Comparison of ENCODE assay signal across 8 cellular contexts in genomic region chr4:15956179-15956850, GRCh38. TPM values are rescaled to one million over a fixed set of nuclear protein-coding genes. Genes with fewer than 3 reads are reported as not detected.
A peak's percentile ranks its signal among the peaks of the same experiment; 100 is the strongest.
DNase-seq lines count a peak whose midpoint lies in the region; ATAC-seq and TF ChIP-seq lines count a peak whose summit lies in the region.

No MANE protein-coding gene starts in this region.

- no peaks in the 10 kb centered on the region for H3K4me1 Mint-ChIP-seq in osteocyte (ENCODE audit: unreplicated experiment)
- no peaks in the 10 kb centered on the region for H3K4me1 Mint-ChIP-seq in type B pancreatic cell (ENCODE audit: unreplicated experiment)

- H3K4me1 ChIP-seq in Karpas-422 (ENCODE audit: low read length) = peaks cover 2% of the 10 kb centered on the region; the same call in 1 of the 2 replicates
- H3K4me1 ChIP-seq in foreskin keratinocyte = no peaks in the 10 kb centered on the region

- no peak overlapping the region for H3K4me2 ChIP-seq in Karpas-422 (ENCODE audit: low read depth, low read length, poor library complexity, severe bottlenecking)

- no peaks in the 10 kb centered on the region for H4K20me1 ChIP-seq in Karpas-422 (ENCODE audit: insufficient read depth, low read depth, low read length)

- TF ChIP-seq CTCF in foreskin keratinocyte (conservative IDR thresholded peaks at IDR 0.05) (peak; percentile 98), osteocyte (IDR thresholded peaks at IDR 0.05) (peak; percentile 96), type B pancreatic cell (conservative IDR thresholded peaks at IDR 0.05) (peak; percentile 82)

- ATAC-seq in foreskin keratinocyte = peak; percentile 88

- no peak overlapping the region for H3K27ac ChIP-seq in Karpas-422 (ENCODE audit: low read length)
- peak overlapping the region; percentile 55 for H3K27ac ChIP-seq in foreskin keratinocyte

- no peaks in the 10 kb centered on the region for H3K9me2 ChIP-seq in Karpas-422 (replicated peaks; ENCODE audit: insufficient read depth, low read length)

- H3K4me3 Mint-ChIP-seq in osteocyte (ENCODE audit: unreplicated experiment) = no peak overlapping the region
- H3K4me3 Mint-ChIP-seq in type B pancreatic cell = no peak overlapping the region

- peaks cover 7% of the 10 kb centered on the region for H3K27me3 Mint-ChIP-seq in osteocyte (ENCODE audit: unreplicated experiment)
- no peaks in the 10 kb centered on the region for H3K27me3 Mint-ChIP-seq in type B pancreatic cell

- H3K9me3 ChIP-seq in Karpas-422 (ENCODE audit: low read length) = no peaks in the 10 kb centered on the region

- H3K36me3 Mint-ChIP-seq in osteocyte (ENCODE audit: unreplicated experiment) (no peaks in the 10 kb centered on the region), type B pancreatic cell (no peaks in the 10 kb centered on the region)

- no peaks in the 10 kb centered on the region for H3K79me2 ChIP-seq in Karpas-422 (ENCODE audit: low read length)

- H3K4me3 ChIP-seq in Karpas-422 (ENCODE audit: low read length) = no peak overlapping the region

- DNase-seq in GDM1 (lab: John Stamatoyannopoulos, UW) (peak; percentile 55), GOT3 (lab: John Stamatoyannopoulos, UW) (peak; percentile 4), Karpas-422 (peak; percentile 93), RPMI7951 (ENCODE audit: low read depth) (peak; percentile 59), foreskin keratinocyte (peak in 1 of 2 donors; percentile 54), osteocyte (ENCODE audit: extremely low spot score, unreplicated experiment) (no peak), type B pancreatic cell (ENCODE audit: extremely low spot score, unreplicated experiment) (no peak)
- DNase-seq in activated T-helper 1 cell treated with anti-CD3 and anti-CD28 coated beads, Interleukin-2, amount 50 U/mL, for 16 hours (ENCODE audit: low read depth in 1 of 2, low spot score in 1 of 2) = peak; percentile 41 to 48

- no peak overlapping the region for H2AFZ ChIP-seq in Karpas-422 (ENCODE audit: low read length)

- no peaks in the 10 kb centered on the region for H3K27me3 ChIP-seq in Karpas-422 (ENCODE audit: low read length)
- peaks cover 3% of the 10 kb centered on the region for H3K27me3 ChIP-seq in foreskin keratinocyte

- H3K36me3 ChIP-seq in Karpas-422 (ENCODE audit: insufficient read depth, low read length) = no peaks in the 10 kb centered on the region

- H3K9ac ChIP-seq in Karpas-422 (ENCODE audit: low read length) = no peak overlapping the region

- H3K27ac Mint-ChIP-seq in osteocyte (ENCODE audit: unreplicated experiment) = no peak overlapping the region
- H3K27ac Mint-ChIP-seq in type B pancreatic cell = peak overlapping the region; percentile 61

- H3K9me3 Mint-ChIP-seq in osteocyte (ENCODE audit: unreplicated experiment) = no peaks in the 10 kb centered on the region
- peaks cover 17% of the 10 kb centered on the region for H3K9me3 Mint-ChIP-seq in type B pancreatic cell

RNA-seq across cellular contexts. Expression of gene FGFBP2, which starts 6.7 kb away (rescaled TPM):
- total RNA-seq in Karpas-422 (2014; rRNA removed; shearing (Covaris generic); ENCODE audit: low replicate concordance) = not detected in 2 replicates
- total RNA-seq in RPMI7951 (2014; rRNA removed; shearing (Covaris generic)) = 0.20 TPM in 1 of 2 replicates, not detected in the other
- total RNA-seq in foreskin keratinocyte (not detected in 2 replicates), osteocyte (not detected in 2 replicates), type B pancreatic cell (ENCODE audit: low replicate concordance) (not detected in 2 replicates)
- not detected in 2 replicates for polyA plus RNA-seq in foreskin keratinocyte

RNA-seq across cellular contexts. Expression of gene FGFBP1, which starts 17.8 kb away (rescaled TPM):
- total RNA-seq in Karpas-422 (2014; rRNA removed; shearing (Covaris generic); ENCODE audit: low replicate concordance) = not detected in 2 replicates
- not detected in 2 replicates for total RNA-seq in RPMI7951 (2014; rRNA removed; shearing (Covaris generic))
- total RNA-seq in foreskin keratinocyte (1,075 and 1,699 TPM in 2 replicates), osteocyte (not detected in 2 replicates), type B pancreatic cell (ENCODE audit: low replicate concordance) (21.7 and 22.1 TPM in 2 replicates)
- polyA plus RNA-seq in foreskin keratinocyte = 1,152 and 1,968 TPM in 2 replicates

Comparison
In these comparisons a context has a peak if more than half of its experiments do, and no peak if none do; other contexts are left out.
1. DNase-seq: peak in GDM1 (single experiment), GOT3 (single experiment), Karpas-422 (single experiment), RPMI7951 (single experiment) and activated T-helper 1 cell treated with anti-CD3 and anti-CD28 coated beads, Interleukin-2, amount 50 U/mL, for 16 hours (2 of 2); none in osteocyte (single experiment) and type B pancreatic cell (single experiment).
2. RNA of gene FGFBP1, which starts 17.8 kb away (total RNA-seq): 1,075 to 1,699 TPM in foreskin keratinocyte; 21.7 to 22.1 TPM in type B pancreatic cell, not detected in Karpas-422, not detected in RPMI7951 and not detected in osteocyte; every median in the first group is over 10 times any median in the second.
3. Peak in every context shown above with its lines, with median percentiles within 50 percentile points of each other: CTCF ChIP-seq.